7 cellular contexts compared by ENCODE assay signal in the genomic region with DNA sequence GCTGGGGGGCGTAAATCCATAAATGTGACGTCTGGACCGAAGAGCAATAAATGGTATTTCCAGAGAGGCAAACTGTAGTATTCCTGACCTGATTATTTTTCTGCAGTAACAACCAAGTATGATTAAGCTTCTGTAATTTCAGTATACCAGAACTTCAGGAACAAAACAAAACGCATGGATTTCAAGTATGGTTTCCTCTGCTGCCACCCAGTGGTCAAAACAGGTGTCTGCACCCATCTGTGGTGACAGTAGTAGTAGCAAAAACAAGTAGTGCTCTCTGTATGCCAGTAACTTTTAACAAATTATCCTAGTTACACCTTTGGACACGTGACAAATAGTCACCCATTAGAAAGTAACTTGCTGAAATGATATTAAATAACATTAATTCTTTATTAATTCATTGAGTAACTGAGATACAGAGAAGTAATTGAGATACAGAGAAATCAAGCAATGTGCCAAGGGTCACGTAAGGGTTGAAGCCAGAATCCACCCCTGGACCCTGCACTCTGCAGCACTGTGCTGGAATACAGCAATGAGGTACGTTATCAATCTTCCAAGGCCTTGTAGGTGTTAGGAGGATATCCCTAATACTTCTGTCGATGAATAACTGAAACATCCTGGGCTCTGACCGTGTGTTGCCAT. TPM values are rescaled to one million over a fixed set of nuclear protein-coding genes. Genes with fewer than 3 reads are reported as not detected.
DNase-seq lines count a peak whose midpoint lies in the region; ATAC-seq and TF ChIP-seq lines count a peak whose summit lies in the region.

No MANE protein-coding gene starts in this region.

- H3K36me3 ChIP-seq in colonic mucosa = no peaks in the 10 kb centered on the region
- H3K36me3 ChIP-seq in right lobe of liver = no peaks in the 10 kb centered on the region

- peak; percentile 73 for ATAC-seq in HG02973 (IDR thresholded peaks at IDR 0.05; ENCODE audit: unreplicated experiment)
- peak; percentile 89 to 94 (median 92) for ATAC-seq in right lobe of liver

- no peak overlapping the region for H3K4me3 ChIP-seq in colonic mucosa
- no peak overlapping the region for H3K4me3 ChIP-seq in right lobe of liver

- H3K27ac ChIP-seq in colonic mucosa (no peak overlapping the region), right lobe of liver (no peak overlapping the region)

- H3K9me3 ChIP-seq in colonic mucosa (no peaks in the 10 kb centered on the region), right lobe of liver (no peaks in the 10 kb centered on the region)

- TF ChIP-seq CTCF in GM12872 (IDR thresholded peaks at IDR 0.05; ENCODE audit: insufficient read depth, low read depth, low read length) (peak; percentile 90), colonic mucosa (IDR thresholded peaks at IDR 0.05) (peak; percentile 95), right lobe of liver (IDR thresholded peaks at IDR 0.05) (peak; percentile 91 to 98 (median 95))

- intact Hi-C loops in colonic mucosa (cut with DNase I) = no loop called here
- intact Hi-C loops in right lobe of liver (cut with DNase I) = no loop called here

- H3K4me1 ChIP-seq in colonic mucosa (no peaks in the 10 kb centered on the region), right lobe of liver (peaks cover 0 to 11% (median 0%) of the 10 kb centered on the region in 4 donors)

- no peak overlapping the region for H3K9ac ChIP-seq in colonic mucosa (ENCODE audit: low read depth in 2 of 2, low read length in 2 of 2)

- DNase-seq in NCI-H2196 treated with DMSO at 0.1 percent for 48 hours (lab: John Stamatoyannopoulos, UW; ENCODE audit: unreplicated experiment) (peak; percentile 21), colonic mucosa (peak; percentile 79), right lobe of liver (peak; percentile 49 to 71 (median 63))
- DNase-seq in activated CD4-positive, CD25-positive, alpha-beta regulatory T cell treated with anti-CD3 and anti-CD28 coated beads, Interleukin-2, amount 50 U/mL, for 72 hours = peak; percentile 61
- peak in 2 of 3 donors; percentile 14 to 43 for DNase-seq in stimulated activated CD4-positive, alpha-beta T cell treated with anti-CD3 and anti-CD28 coated beads, TNF-alpha, amount 100 ng/mL, for 1 hour (ENCODE audit: low read depth in 3 of 3, low spot score in 1 of 3)

- 24% methylated on average over 7 of the region's 9 CpGs for WGBS in right lobe of liver (ENCODE audit: insufficient coverage, low coverage, low lambda C conversion rate, missing lambda C conversion rate)

- H3K27me3 ChIP-seq in colonic mucosa (no peaks in the 10 kb centered on the region), right lobe of liver (no peaks in the 10 kb centered on the region)

- no peak for TF ChIP-seq POLR2A in right lobe of liver (IDR thresholded peaks at IDR 0.05)

RNA-seq across cellular contexts. Expression of a gene that starts 7.9 kb away (rescaled TPM):
- total RNA-seq in colonic mucosa = not detected
- total RNA-seq in right lobe of liver = not detected

RNA-seq across cellular contexts. Expression of a gene that starts 9.8 kb away (rescaled TPM):
- total RNA-seq in colonic mucosa = 10 to 100 TPM; 27.4 to 30.8 TPM
- 10 to 100 TPM; 14.8 to 22.1 (median 21.2) TPM for total RNA-seq in right lobe of liver

RNA-seq across cellular contexts. Expression of a gene that starts 16.0 kb away (rescaled TPM):
- not detected for total RNA-seq in colonic mucosa
- total RNA-seq in right lobe of liver = under 1 TPM in 2 of 6 experiments, not detected in 4; 0.12 to 0.17 TPM

RNA-seq across cellular contexts. Expression of a gene that starts 50.1 kb away (rescaled TPM):
- total RNA-seq in colonic mucosa (under 1 TPM; 0.20 to 0.37 TPM), right lobe of liver (under 1 TPM; 0.06 to 0.49 (median 0.18) TPM)

RNA-seq across cellular contexts. Expression of a gene that starts 54.8 kb away (rescaled TPM):
- under 1 TPM; 0.10 to 0.11 TPM for total RNA-seq in colonic mucosa
- total RNA-seq in right lobe of liver = under 1 TPM in 3 of 6 experiments, not detected in 3; 0.06 to 0.18 (median 0.16) TPM

Comparison
In these comparisons a context has a peak if more than half of its experiments do, and no peak if none do; other contexts are left out.
1. DNase-seq: peak in every context shown above with its lines; median percentile 79 in colonic mucosa; 63 in right lobe of liver; 61 in activated CD4-positive, CD25-positive, alpha-beta regulatory T cell treated with anti-CD3 and anti-CD28 coated beads, Interleukin-2, amount 50 U/mL, for 72 hours; 28 in stimulated activated CD4-positive, alpha-beta T cell treated with anti-CD3 and anti-CD28 coated beads, TNF-alpha, amount 100 ng/mL, for 1 hour; 21 in NCI-H2196 treated with DMSO at 0.1 percent for 48 hours.